Comparison of ENCODE assay signal across 9 cellular contexts in the genomic region with DNA sequence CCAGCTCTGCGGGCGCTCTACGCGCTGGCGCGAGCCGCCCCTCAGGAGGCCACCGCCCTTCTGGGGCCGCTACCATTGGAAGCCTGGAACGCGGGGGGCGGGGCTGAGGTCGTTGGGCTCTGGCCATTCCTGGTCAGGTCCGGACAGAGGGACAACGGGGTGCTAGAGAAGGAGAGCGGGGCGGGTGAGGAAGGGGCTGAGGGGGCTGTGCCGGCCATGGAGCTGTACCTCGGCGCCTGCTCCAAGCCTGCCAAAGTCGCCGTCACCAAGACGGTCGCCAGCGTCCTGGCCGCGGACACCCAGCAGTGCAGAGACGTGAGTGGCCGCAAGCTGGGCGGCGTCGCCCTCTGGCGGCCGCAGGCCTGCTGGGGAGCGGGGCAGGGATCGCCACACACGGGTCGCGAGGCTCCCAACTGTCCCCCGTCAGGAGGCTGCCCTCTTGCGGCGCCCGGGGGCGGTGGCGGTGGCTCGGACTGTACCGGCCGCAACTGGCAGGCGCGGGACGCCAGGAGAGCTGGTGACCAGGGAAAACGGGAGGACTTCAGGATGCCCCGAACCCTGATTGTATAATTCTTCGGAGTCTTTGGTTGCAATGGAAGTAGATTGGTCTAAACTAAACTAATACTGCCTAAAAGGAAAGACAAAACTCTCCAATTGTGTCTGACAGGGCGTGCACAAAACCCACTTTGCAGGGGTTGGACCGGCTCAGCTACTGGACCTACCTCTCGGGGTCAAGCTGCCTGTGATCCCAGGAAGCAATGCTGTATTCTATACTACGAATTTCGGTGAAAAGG. TPM values are rescaled to one million over a fixed set of nuclear protein-coding genes. Genes with fewer than 3 reads are reported as not detected.
DNase-seq lines count a peak whose midpoint lies in the region; ATAC-seq and TF ChIP-seq lines count a peak whose summit lies in the region.
"Had no signal": no experiment of that assay in that cellular context is flagged by ENCODE, and none has a peak within 500 bp of the region (broad histone marks: within the 10 kb centered on the region; RNA-seq: fewer than 3 reads in every experiment).

A gene with protein sequence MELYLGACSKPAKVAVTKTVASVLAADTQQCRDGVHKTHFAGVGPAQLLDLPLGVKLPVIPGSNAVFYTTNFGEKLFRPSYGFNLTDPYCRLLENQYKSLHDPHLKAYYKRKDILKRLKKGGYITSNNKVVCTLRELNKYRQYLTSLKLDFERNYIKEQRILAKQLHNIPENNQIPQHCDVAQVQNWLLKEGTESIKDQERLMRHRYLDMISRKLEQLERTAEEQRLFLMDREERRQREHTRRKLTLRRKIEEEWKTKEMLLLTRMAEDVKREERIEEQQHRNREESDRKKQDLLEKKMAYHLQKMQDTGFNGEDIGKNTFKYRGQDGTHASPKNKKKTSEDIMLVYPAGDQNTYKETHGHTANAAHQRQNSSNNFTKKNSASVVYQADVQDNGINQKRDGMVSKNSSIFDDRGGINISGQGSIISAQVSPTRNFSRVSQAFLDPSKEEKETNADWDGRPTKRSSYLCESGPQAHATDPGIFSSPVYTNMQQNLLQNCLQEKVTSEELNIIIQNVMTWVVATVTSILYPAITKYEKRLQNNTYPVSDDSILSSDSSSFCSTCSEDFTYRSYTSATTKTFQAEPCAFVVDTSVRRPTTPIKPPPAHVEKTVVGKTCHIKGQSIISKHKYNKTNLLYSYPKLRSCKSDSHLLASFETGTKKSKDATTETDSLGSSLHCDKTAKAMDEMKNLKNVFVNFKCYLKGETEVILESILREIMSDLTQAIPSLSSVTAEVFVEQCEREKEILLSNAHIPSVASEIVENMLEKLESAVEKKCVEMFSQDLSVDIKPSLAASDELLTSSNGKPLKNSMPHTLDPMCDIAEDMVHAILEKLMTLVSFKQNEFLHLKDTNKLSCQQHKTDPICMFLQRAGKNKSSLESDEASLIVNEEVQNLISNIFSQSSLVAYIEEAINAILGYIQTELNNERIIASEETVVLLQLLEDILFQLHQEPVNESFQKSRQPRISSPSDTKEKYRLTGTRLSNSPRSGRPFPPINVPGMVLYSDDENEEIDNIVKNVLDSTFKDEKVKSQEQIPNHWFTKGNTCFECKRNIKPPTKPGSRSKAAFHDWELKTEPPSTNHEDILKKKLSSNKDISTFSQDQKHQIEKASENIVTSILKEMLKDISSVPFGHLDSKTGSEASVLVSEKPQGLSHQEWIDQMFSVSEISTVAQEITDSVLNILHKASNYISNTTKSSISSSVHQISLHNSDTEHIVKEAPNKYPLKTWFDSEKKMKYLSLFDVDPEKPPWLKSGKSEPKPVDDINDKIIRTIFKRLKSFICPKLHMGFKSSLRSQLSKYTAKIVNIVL (N-terminal part only) (plus strand): TSS at position 126 of the 794 bp plus-strand sequence. CDS start 91 bp downstream, at position 217.

- TF ChIP-seq CTCF in endothelial cell (IDR thresholded peaks at IDR 0.05; ENCODE audit: unreplicated experiment) (peak; percentile 97), testis (IDR thresholded peaks at IDR 0.05) (peak; percentile 70 to 87 (median 75))

- H3K9me3 Mint-ChIP-seq in endothelial cell (ENCODE audit: unreplicated experiment): no peaks in the 10 kb centered on the region

- H3K56ac ChIP-seq in mesendoderm (ENCODE audit: low read length): peak within 1 kb of the TSS; percentile 85

- H4K8ac ChIP-seq in mesendoderm (ENCODE audit: low read depth, low read length): no peak within 1 kb of the TSS

- WGBS in mesendoderm (ENCODE audit: extremely low coverage, insufficient coverage, low lambda C conversion rate): no CpG with 5 or more reads among the region's 59 CpGs
- whole genome bisulfite sequencing in testis, 2 donors: 10 to 26% methylated on average over 25 to 43 of the region's 59 CpGs

- peak within 1 kb of the TSS; percentile 80 for H3K27ac Mint-ChIP-seq in endothelial cell (ENCODE audit: unreplicated experiment)
- H3K27ac Mint-ChIP-seq: CD4-positive, alpha-beta T cell had no signal

- H4K5ac ChIP-seq in mesendoderm (ENCODE audit: low read length): no peak within 1 kb of the TSS

- H3K4ac ChIP-seq in mesendoderm (ENCODE audit: low read depth, low read length): no peak within 1 kb of the TSS

- H3K36me3 Mint-ChIP-seq in endothelial cell (ENCODE audit: low read depth, unreplicated experiment): peaks cover 15% of the 10 kb centered on the region

- H2AK5ac ChIP-seq in mesendoderm (ENCODE audit: low read length): no peak within 1 kb of the TSS

- no peaks in the 10 kb centered on the region for H3K27me3 ChIP-seq in mesendoderm (ENCODE audit: insufficient read depth, low read length, poor library complexity)
- H3K27me3 ChIP-seq in testis: no peaks in the 10 kb centered on the region

- H3K27ac ChIP-seq in mesendoderm (ENCODE audit: low read depth, low read length) (no peak within 1 kb of the TSS), testis (peak within 1 kb of the TSS; percentile 11 to 28)

- no peak for TF ChIP-seq POLR2A in testis (IDR thresholded peaks at IDR 0.05)

- H3K9ac ChIP-seq in mesendoderm (ENCODE audit: low read length): peak within 1 kb of the TSS; percentile 60

- H3K18ac ChIP-seq in mesendoderm (ENCODE audit: low read length): no peak within 1 kb of the TSS

- H2BK5ac ChIP-seq in mesendoderm (ENCODE audit: low read length): no peak within 1 kb of the TSS

- no peaks in the 10 kb centered on the region for H3K36me3 ChIP-seq in mesendoderm (ENCODE audit: control insufficient read depth, insufficient read depth, low read length)
- no peaks in the 10 kb centered on the region for H3K36me3 ChIP-seq in testis (ENCODE audit: low read depth, missing control alignments)

- no peaks in the 10 kb centered on the region for H3K27me3 Mint-ChIP-seq in endothelial cell (ENCODE audit: unreplicated experiment)

- peak within 1 kb of the TSS; percentile 19 for H3K4me3 ChIP-seq in mesendoderm (ENCODE audit: low read length)
- H3K4me3 ChIP-seq in testis: peak within 1 kb of the TSS; percentile 55 to 64

- H3K9me3 ChIP-seq in testis: no peaks in the 10 kb centered on the region

- H3K4me3 Mint-ChIP-seq in endothelial cell (ENCODE audit: unreplicated experiment): peak within 1 kb of the TSS; percentile 53
- H3K4me3 Mint-ChIP-seq: CD4-positive, alpha-beta T cell had no signal

- no peak within 1 kb of the TSS for H2BK15ac ChIP-seq in mesendoderm (replicated peaks; ENCODE audit: low read depth)

- no peaks in the 10 kb centered on the region for H3K79me1 ChIP-seq in mesendoderm (ENCODE audit: low read length)

- H2BK120ac ChIP-seq in mesendoderm (ENCODE audit: low read depth, low read length): no peak within 1 kb of the TSS

- no peak within 1 kb of the TSS for H3K23ac ChIP-seq in mesendoderm (ENCODE audit: low read length)

- no peaks in the 10 kb centered on the region for H3K79me2 ChIP-seq in mesendoderm (ENCODE audit: control insufficient read depth, insufficient read depth, low read length)

- H3K4me2 ChIP-seq in mesendoderm (ENCODE audit: low read length): peak within 1 kb of the TSS; percentile 37

- intact Hi-C loops in testis (cut with DNase I; ENCODE audit: low total_unique reads): no loop called here

- H3K4me1 Mint-ChIP-seq in endothelial cell (ENCODE audit: unreplicated experiment): peaks cover 27% of the 10 kb centered on the region

- H3K4me1 ChIP-seq in mesendoderm (ENCODE audit: control insufficient read depth, low read depth, low read length): peaks cover 5% of the 10 kb centered on the region
- H3K4me1 ChIP-seq in testis: no peaks in the 10 kb centered on the region

- DNase-seq in activated T-cell treated with anti-CD3 and anti-CD28 coated beads for 24 hours (ENCODE audit: low read depth): peak; percentile 1
- DNase-seq in activated T-cell treated with anti-CD3 and anti-CD28 coated beads for 4 hours: no peak
- DNase-seq in T1000 (lab: John Stamatoyannopoulos, UW): peak; percentile 84
- peak; percentile 98 for DNase-seq in endothelial cell (ENCODE audit: low spot score)
- DNase-seq in mesendoderm: peak; percentile 95
- peak; percentile 87 for DNase-seq in testis
- no peak for DNase-seq in NCI-H446 (lab: John Stamatoyannopoulos, UW)

- peak; percentile 95 for ATAC-seq in HG02970 (IDR thresholded peaks at IDR 0.05; ENCODE audit: low FRiP score, unreplicated experiment)

RNA-seq across cellular contexts. Expression of the gene that starts here (rescaled TPM):
- total RNA-seq in endothelial cell (ENCODE audit: unreplicated experiment) (9.0 TPM), testis (10 to 100 TPM; 31.8 to 75.9 TPM)
- 0.52 TPM for polyA plus RNA-seq in mesendoderm (2013, experiment 1 of 2)
- polyA plus RNA-seq in mesendoderm (2013, experiment 2 of 2): 0.27 TPM
- 14.6 TPM for polyA plus RNA-seq in testis (ENCODE audit: insufficient read depth, low read depth, low replicate concordance)

Comparison
In these comparisons a context has a peak if more than half of its experiments do, and no peak if none do; other contexts are left out.
1. DNase-seq: peak in activated T-cell treated with anti-CD3 and anti-CD28 coated beads for 24 hours (single experiment), T1000 (single experiment), endothelial cell (single experiment), mesendoderm (single experiment) and testis (single experiment); none in activated T-cell treated with anti-CD3 and anti-CD28 coated beads for 4 hours (single experiment) and NCI-H446 (0 of 2).